1 cellular context compared by ENCODE assay signal in the genomic region with DNA sequence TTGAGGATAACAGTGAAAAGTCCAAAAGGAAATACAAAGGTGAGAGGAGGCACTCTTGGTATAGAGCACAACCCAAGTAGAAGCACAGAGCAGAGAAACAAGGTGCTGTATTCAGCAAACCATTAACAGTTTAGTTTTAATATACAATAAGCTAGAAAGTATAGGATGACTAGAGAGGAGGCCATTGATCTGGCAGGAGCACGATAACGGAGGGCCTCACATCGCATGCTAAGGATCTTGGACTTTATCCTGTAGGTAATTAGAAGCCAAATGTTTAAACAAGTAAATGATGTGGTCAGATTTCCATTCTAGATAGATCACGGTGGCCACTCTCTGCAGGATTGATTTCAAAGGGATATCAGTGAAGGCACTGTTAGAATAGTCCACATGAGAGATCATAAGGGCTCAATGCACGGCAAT.
TF ChIP-seq lines count a peak whose summit lies in the region.

No MANE protein-coding gene starts in this region.

TF ChIP-seq in HepG2, 621 proteins besides CTCF, POLR2A, EP300 and RAD21 (continued from another document):
- TF ChIP-seq, protein P1, sequence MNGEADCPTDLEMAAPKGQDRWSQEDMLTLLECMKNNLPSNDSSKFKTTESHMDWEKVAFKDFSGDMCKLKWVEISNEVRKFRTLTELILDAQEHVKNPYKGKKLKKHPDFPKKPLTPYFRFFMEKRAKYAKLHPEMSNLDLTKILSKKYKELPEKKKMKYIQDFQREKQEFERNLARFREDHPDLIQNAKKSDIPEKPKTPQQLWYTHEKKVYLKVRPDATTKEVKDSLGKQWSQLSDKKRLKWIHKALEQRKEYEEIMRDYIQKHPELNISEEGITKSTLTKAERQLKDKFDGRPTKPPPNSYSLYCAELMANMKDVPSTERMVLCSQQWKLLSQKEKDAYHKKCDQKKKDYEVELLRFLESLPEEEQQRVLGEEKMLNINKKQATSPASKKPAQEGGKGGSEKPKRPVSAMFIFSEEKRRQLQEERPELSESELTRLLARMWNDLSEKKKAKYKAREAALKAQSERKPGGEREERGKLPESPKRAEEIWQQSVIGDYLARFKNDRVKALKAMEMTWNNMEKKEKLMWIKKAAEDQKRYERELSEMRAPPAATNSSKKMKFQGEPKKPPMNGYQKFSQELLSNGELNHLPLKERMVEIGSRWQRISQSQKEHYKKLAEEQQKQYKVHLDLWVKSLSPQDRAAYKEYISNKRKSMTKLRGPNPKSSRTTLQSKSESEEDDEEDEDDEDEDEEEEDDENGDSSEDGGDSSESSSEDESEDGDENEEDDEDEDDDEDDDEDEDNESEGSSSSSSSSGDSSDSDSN (CRISPR knock-in tag; IDR thresholded peaks at IDR 0.05) = no peak
- no peak for TF ChIP-seq MBNL3 (CRISPR knock-in tag; conservative IDR thresholded peaks at IDR 0.05)
- no peak for TF ChIP-seq ZNF446 (CRISPR knock-in tag; IDR thresholded peaks at IDR 0.05)
- no peak for TF ChIP-seq SMYD3 (CRISPR knock-in tag; IDR thresholded peaks at IDR 0.05)
- TF ChIP-seq EZH2 (conservative IDR thresholded peaks at IDR 0.05; ENCODE audit: low read depth, low read length) = no peak
- TF ChIP-seq IKZF4 (CRISPR knock-in tag; IDR thresholded peaks at IDR 0.05; ENCODE audit: borderline replicate concordance, low read depth, not compliant biosample characterization) = no peak
- TF ChIP-seq, protein P2, sequence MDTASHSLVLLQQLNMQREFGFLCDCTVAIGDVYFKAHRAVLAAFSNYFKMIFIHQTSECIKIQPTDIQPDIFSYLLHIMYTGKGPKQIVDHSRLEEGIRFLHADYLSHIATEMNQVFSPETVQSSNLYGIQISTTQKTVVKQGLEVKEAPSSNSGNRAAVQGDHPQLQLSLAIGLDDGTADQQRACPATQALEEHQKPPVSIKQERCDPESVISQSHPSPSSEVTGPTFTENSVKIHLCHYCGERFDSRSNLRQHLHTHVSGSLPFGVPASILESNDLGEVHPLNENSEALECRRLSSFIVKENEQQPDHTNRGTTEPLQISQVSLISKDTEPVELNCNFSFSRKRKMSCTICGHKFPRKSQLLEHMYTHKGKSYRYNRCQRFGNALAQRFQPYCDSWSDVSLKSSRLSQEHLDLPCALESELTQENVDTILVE (CRISPR knock-in tag; IDR thresholded peaks at IDR 0.05) = no peak
- TF ChIP-seq ZNF660 (CRISPR knock-in tag; IDR thresholded peaks at IDR 0.05; ENCODE audit: borderline replicate concordance, low read depth) = no peak
- TF ChIP-seq ZMYM3 (CRISPR knock-in tag; IDR thresholded peaks at IDR 0.05) = no peak; the same call in 1 of the 2 replicates
- no peak for TF ChIP-seq ZBTB42 (CRISPR knock-in tag; IDR thresholded peaks at IDR 0.05)
- TF ChIP-seq ZFP82 (CRISPR knock-in tag; IDR thresholded peaks at IDR 0.05; ENCODE audit: borderline replicate concordance) = no peak
